24 cellular contexts compared by ENCODE assay signal in the genomic region with DNA sequence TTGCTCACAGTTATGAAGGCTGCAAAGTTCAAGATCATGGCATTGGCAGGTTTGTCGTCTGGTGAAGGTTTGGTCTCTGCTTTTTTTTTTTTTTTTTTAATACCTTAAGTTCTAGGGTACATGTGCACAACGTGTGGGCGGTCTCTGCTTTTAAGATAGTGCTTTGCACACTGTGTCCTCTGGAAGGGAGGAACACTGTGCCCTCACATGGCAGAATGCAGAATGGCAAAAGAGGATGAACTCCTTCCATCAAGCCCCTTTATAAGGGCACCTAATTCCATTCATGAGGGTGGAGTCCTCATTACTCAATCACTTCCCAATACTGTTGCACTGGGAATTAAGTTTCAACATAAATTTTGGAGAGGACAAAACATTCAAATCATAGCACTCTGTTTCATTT.
A peak's percentile ranks its signal among the peaks of the same experiment; 100 is the strongest.
DNase-seq lines count a peak whose midpoint lies in the region; ATAC-seq, FAIRE-seq and TF ChIP-seq lines count a peak whose summit lies in the region.
"Had no signal": no experiment of that assay in that cellular context is flagged by ENCODE, and none has a peak within 500 bp of the region (broad histone marks: within the 10 kb centered on the region; RNA-seq: fewer than 3 reads in every experiment).

No MANE protein-coding gene starts in this region.

- H2BK5ac ChIP-seq in H9 (ENCODE audit: insufficient read length, low read length) (no peak overlapping the region), mesenchymal stem cell (ENCODE audit: low read depth, low read length, poor library complexity, severe bottlenecking) (no peak overlapping the region)

- no peak overlapping the region for H2BK12ac ChIP-seq in H9 (ENCODE audit: insufficient read length, low read depth, low read length)
- no peak overlapping the region for H2BK12ac ChIP-seq in mesenchymal stem cell (ENCODE audit: low read length in 2 of 2)

- no peak overlapping the region for H3K4me3 ChIP-seq in keratinocyte (ENCODE audit: control insufficient read depth in 2 of 3, extremely low read depth in 1 of 3, insufficient read depth in 2 of 3, low read depth in 1 of 3, low read length in 3 of 3)
- no peak overlapping the region for H3K4me3 ChIP-seq in mesenchymal stem cell (ENCODE audit: insufficient read depth in 1 of 2, low read depth in 1 of 2, low read length in 2 of 2)
- H3K4me3 ChIP-seq: dorsolateral prefrontal cortex, mucosa of descending colon, tibial nerve had no signal

- no peaks in the 10 kb centered on the region for H4K20me1 ChIP-seq in H9 (ENCODE audit: control insufficient read depth, insufficient read depth, insufficient read length)
- no peaks in the 10 kb centered on the region for H4K20me1 ChIP-seq in keratinocyte (ENCODE audit: control insufficient read depth, extremely low read depth, insufficient read depth, low read length)

- H2BK15ac ChIP-seq in H9 (ENCODE audit: low read depth, low read length) (no peak overlapping the region), mesenchymal stem cell (ENCODE audit: low read depth, poor library complexity, severe bottlenecking) (no peak overlapping the region)

- WGBS in H9 (ENCODE audit: extremely low coverage, insufficient read length, low lambda C conversion rate): no CpG with 5 or more reads among the region's 3 CpGs
- no CpG with 5 or more reads among the region's 3 CpGs for WGBS in mesenchymal stem cell

- H2AK5ac ChIP-seq in H9 (ENCODE audit: insufficient read length, low read length) (no peak overlapping the region), mesenchymal stem cell (ENCODE audit: low read length, severe bottlenecking) (no peak overlapping the region)

- TF ChIP-seq CTCF in H9 (conservative IDR thresholded peaks at IDR 0.05) (peak; percentile 39; the same call in 2 of the 3 replicates), keratinocyte (optimal IDR thresholded peaks at IDR 0.05 in 1 of 3, IDR thresholded peaks at IDR 0.05 in 1 of 3, conservative IDR thresholded peaks at IDR 0.05 in 1 of 3; ENCODE audit: extremely low read depth in 1 of 3, insufficient read depth in 2 of 3, low read length in 3 of 3) (peak in 2 of 3 experiments; percentile 13 to 21)

- H3K4ac ChIP-seq in H9 (ENCODE audit: low read depth, low read length) (no peak overlapping the region), mesenchymal stem cell (ENCODE audit: low read depth in 1 of 2, low read length in 2 of 2) (no peak overlapping the region)

- no peak overlapping the region for H3K18ac ChIP-seq in H9 (ENCODE audit: insufficient read length, low read depth, low read length)
- H3K18ac ChIP-seq in mesenchymal stem cell (ENCODE audit: low read depth in 1 of 2, low read length in 2 of 2): no peak overlapping the region

- H3K4me1 Mint-ChIP-seq in H9: no peaks in the 10 kb centered on the region
- H3K4me1 Mint-ChIP-seq: activated naive CD8-positive, alpha-beta T cell treated with anti-CD3 and anti-CD28 coated beads, Interleukin-2, amount 10 ng/mL, durations not matched to agents 7 days and 5 days; CD4-positive, alpha-beta memory T cell; stimulated activated effector memory CD8-positive, alpha-beta T cell treated with anti-CD3 and anti-CD28 coated beads, Interleukin-12 subunit alpha, Interleukin-12 subunit beta, amount 100 ng/mL, for 72 hours had no signal

- H3K79me2 ChIP-seq in H9 (ENCODE audit: insufficient read depth, low read length): no peaks in the 10 kb centered on the region
- H3K79me2 ChIP-seq in keratinocyte (ENCODE audit: control insufficient read depth, insufficient read depth, low read length): no peaks in the 10 kb centered on the region

- H4K8ac ChIP-seq in H9 (replicated peaks; ENCODE audit: insufficient read length, low read depth, low read length): no peak overlapping the region
- H4K8ac ChIP-seq in mesenchymal stem cell (ENCODE audit: low read length): no peak overlapping the region

- no peak for FAIRE-seq in keratinocyte (lab: Jason Lieb, UNC)

- no peaks in the 10 kb centered on the region for H3K27me3 ChIP-seq in H9 (ENCODE audit: insufficient read depth, low read length)
- no peaks in the 10 kb centered on the region for H3K27me3 ChIP-seq in keratinocyte (ENCODE audit: control insufficient read depth, extremely low read depth, insufficient read depth, low read length)
- no peaks in the 10 kb centered on the region for H3K27me3 ChIP-seq in mesenchymal stem cell (ENCODE audit: control insufficient read depth in 1 of 2, insufficient read depth in 1 of 2, low read length in 2 of 2)
- H3K27me3 ChIP-seq: tibial nerve had no signal

- no peak overlapping the region for H4K91ac ChIP-seq in H9 (ENCODE audit: insufficient read length, low read depth, low read length)
- no peak overlapping the region for H4K91ac ChIP-seq in mesenchymal stem cell (ENCODE audit: low read length)

- H3K27ac ChIP-seq in H9 (ENCODE audit: insufficient read length, low read depth, low read length) (no peak overlapping the region), keratinocyte (ENCODE audit: control insufficient read depth, insufficient read depth, low read length) (no peak overlapping the region), mesenchymal stem cell (ENCODE audit: low read length, poor library complexity, severe bottlenecking) (no peak overlapping the region)
- H3K27ac ChIP-seq: dorsolateral prefrontal cortex, tibial nerve had no signal

- H2BK120ac ChIP-seq in H9 (ENCODE audit: low read depth, low read length, poor library complexity, severe bottlenecking) (no peak overlapping the region), mesenchymal stem cell (ENCODE audit: low read depth, low read length) (no peak overlapping the region)

- H3K9me3 Mint-ChIP-seq in H9: peaks cover 50% of the 10 kb centered on the region in 2 experiments
- H3K9me3 Mint-ChIP-seq: activated naive CD8-positive, alpha-beta T cell treated with anti-CD3 and anti-CD28 coated beads, Interleukin-2, amount 10 ng/mL, durations not matched to agents 7 days and 5 days; CD4-positive, alpha-beta memory T cell; stimulated activated effector memory CD8-positive, alpha-beta T cell treated with anti-CD3 and anti-CD28 coated beads, Interleukin-12 subunit alpha, Interleukin-12 subunit beta, amount 100 ng/mL, for 72 hours; T-helper 1 cell treated with Interleukin-12 subunit alpha and Interleukin-12 subunit beta and Interleukin-4 antibody, amounts not matched to agents 30 μg/mL and 1 μg/mL, for 36 hours had no signal

- dilution Hi-C loops in keratinocyte (cut with MboI; ENCODE audit: extremely low pct_ligation_motif_present, low sequenced_read_pairs): no loop called here

- H3K27me3 Mint-ChIP-seq in H9 (ENCODE audit: low read depth): no peaks in the 10 kb centered on the region
- H3K27me3 Mint-ChIP-seq: activated naive CD8-positive, alpha-beta T cell treated with anti-CD3 and anti-CD28 coated beads, Interleukin-2, amount 10 ng/mL, durations not matched to agents 7 days and 5 days had no signal

- ATAC-seq in GM21447 (IDR thresholded peaks at IDR 0.05; ENCODE audit: unreplicated experiment): no peak
- ATAC-seq: esophagus mucosa; mucosa of descending colon; stimulated activated effector memory CD8-positive, alpha-beta T cell treated with anti-CD3 and anti-CD28 coated beads, Interleukin-12 subunit alpha, Interleukin-12 subunit beta, amount 100 ng/mL, for 72 hours had no signal

- no peaks in the 10 kb centered on the region for H3K9me3 ChIP-seq in H9 (ENCODE audit: control insufficient read depth, low read depth, low read length)
- no peaks in the 10 kb centered on the region for H3K9me3 ChIP-seq in keratinocyte (ENCODE audit: control insufficient read depth, low read depth, low read length)
- no peaks in the 10 kb centered on the region for H3K9me3 ChIP-seq in mesenchymal stem cell (ENCODE audit: control insufficient read depth, low read length)
- H3K9me3 ChIP-seq: mucosa of descending colon, tibial nerve had no signal

- no peaks in the 10 kb centered on the region for H3K9me1 ChIP-seq in keratinocyte (ENCODE audit: control insufficient read depth, extremely low read depth, insufficient read depth, low read length)

- H3K56ac ChIP-seq in H9 (ENCODE audit: insufficient read length, low read depth, low read length): no peak overlapping the region

- H3K79me1 ChIP-seq in H9 (ENCODE audit: insufficient read depth, low read depth, low read length, poor library complexity, severe bottlenecking) (no peaks in the 10 kb centered on the region), mesenchymal stem cell (replicated peaks; ENCODE audit: low read length, poor library complexity, severe bottlenecking) (no peaks in the 10 kb centered on the region)

- no peak overlapping the region for H2BK20ac ChIP-seq in H9 (ENCODE audit: low read depth, low read length, poor library complexity, severe bottlenecking)

- no peak overlapping the region for H3K14ac ChIP-seq in H9 (ENCODE audit: insufficient read depth, low read length)
- no peak overlapping the region for H3K14ac ChIP-seq in mesenchymal stem cell (ENCODE audit: low read length in 2 of 2)

- H3K23me2 ChIP-seq in H9 (ENCODE audit: insufficient read length, low read depth, low read length, poor library complexity, severe bottlenecking): no peaks in the 10 kb centered on the region

- no peaks in the 10 kb centered on the region; a peak in 1 of 7 replicates for H3K36me3 Mint-ChIP-seq in H9 (ENCODE audit: insufficient read depth in 1 of 3, low read depth in 3 of 3)
- H3K36me3 Mint-ChIP-seq: activated naive CD8-positive, alpha-beta T cell treated with anti-CD3 and anti-CD28 coated beads, Interleukin-2, amount 10 ng/mL, durations not matched to agents 7 days and 5 days; CD4-positive, alpha-beta memory T cell; stimulated activated effector memory CD8-positive, alpha-beta T cell treated with anti-CD3 and anti-CD28 coated beads, Interleukin-12 subunit alpha, Interleukin-12 subunit beta, amount 100 ng/mL, for 72 hours had no signal

- H3K23ac ChIP-seq in H9 (ENCODE audit: insufficient read length, low read depth, low read length): no peak overlapping the region
- no peak overlapping the region for H3K23ac ChIP-seq in mesenchymal stem cell (ENCODE audit: low read length in 2 of 2)

- no peaks in the 10 kb centered on the region for H3K36me3 ChIP-seq in keratinocyte (ENCODE audit: control insufficient read depth in 2 of 2, extremely low read depth in 1 of 2, insufficient read depth in 2 of 2, low read length in 2 of 2)
- H3K36me3 ChIP-seq in mesenchymal stem cell (ENCODE audit: control insufficient read depth in 1 of 2, insufficient read depth in 2 of 2, low read depth in 1 of 2, low read length in 2 of 2): no peaks in the 10 kb centered on the region
- H3K36me3 ChIP-seq: tibial nerve had no signal

- H3K4me2 ChIP-seq in H9 (ENCODE audit: insufficient read depth, insufficient read length, low read length) (no peak overlapping the region), keratinocyte (ENCODE audit: control insufficient read depth, extremely low read depth, insufficient read depth, low read depth, low read length) (no peak overlapping the region), mesenchymal stem cell (ENCODE audit: low read length, poor library complexity, severe bottlenecking) (no peak overlapping the region)

- in situ Hi-C loops in SK-MEL-5 (cut with HindIII; ENCODE audit: low pct_unique_long_range_greater_than_20kb, low sequenced_read_pairs): no loop called here

- no peak overlapping the region for H3K27ac Mint-ChIP-seq in H9
- H3K27ac Mint-ChIP-seq: activated naive CD8-positive, alpha-beta T cell treated with anti-CD3 and anti-CD28 coated beads, Interleukin-2, amount 10 ng/mL, durations not matched to agents 7 days and 5 days; CD4-positive, alpha-beta memory T cell; stimulated activated effector memory CD8-positive, alpha-beta T cell treated with anti-CD3 and anti-CD28 coated beads, Interleukin-12 subunit alpha, Interleukin-12 subunit beta, amount 100 ng/mL, for 72 hours; T-helper 1 cell treated with Interleukin-12 subunit alpha and Interleukin-12 subunit beta and Interleukin-4 antibody, amounts not matched to agents 30 μg/mL and 1 μg/mL, for 36 hours had no signal

- no peak overlapping the region for H3K4me3 Mint-ChIP-seq in H9
- H3K4me3 Mint-ChIP-seq: activated naive CD8-positive, alpha-beta T cell treated with anti-CD3 and anti-CD28 coated beads, Interleukin-2, amount 10 ng/mL, durations not matched to agents 7 days and 5 days; CD4-positive, alpha-beta memory T cell; stimulated activated effector memory CD8-positive, alpha-beta T cell treated with anti-CD3 and anti-CD28 coated beads, Interleukin-12 subunit alpha, Interleukin-12 subunit beta, amount 100 ng/mL, for 72 hours; T-helper 1 cell treated with Interleukin-12 subunit alpha and Interleukin-12 subunit beta and Interleukin-4 antibody, amounts not matched to agents 30 μg/mL and 1 μg/mL, for 36 hours had no signal

- H2AFZ ChIP-seq in H9 (ENCODE audit: low read length): no peak overlapping the region
- no peak overlapping the region for H2AFZ ChIP-seq in keratinocyte (ENCODE audit: control insufficient read depth, low read length)
- no peak overlapping the region for H2AFZ ChIP-seq in mesenchymal stem cell (ENCODE audit: low read depth, low read length)

- H3T11ph ChIP-seq in H9 (ENCODE audit: low read length): no peak overlapping the region

- H3K9ac ChIP-seq in H9 (ENCODE audit: extremely low read depth, insufficient read length, low read length) (no peak overlapping the region), keratinocyte (ENCODE audit: control insufficient read depth, extremely low read depth, insufficient read depth, low read length) (no peak overlapping the region), mesenchymal stem cell (ENCODE audit: low read length) (no peak overlapping the region)

- no peak overlapping the region for H4K5ac ChIP-seq in H9 (ENCODE audit: insufficient read length, low read depth, low read length)

- no peaks in the 10 kb centered on the region for H3K4me1 ChIP-seq in H9 (ENCODE audit: insufficient read depth, low read length)
- H3K4me1 ChIP-seq in keratinocyte (ENCODE audit: control insufficient read depth, extremely low read depth, insufficient read depth, low read length): no peaks in the 10 kb centered on the region
- H3K4me1 ChIP-seq in mesenchymal stem cell (ENCODE audit: control insufficient read depth, insufficient read depth, low read depth, low read length): no peaks in the 10 kb centered on the region
- H3K4me1 ChIP-seq: tibial nerve had no signal

- DNase-seq in NCI-H524 (lab: John Stamatoyannopoulos, UW): peak; percentile 1 to 60
- DNase-seq in NCI-H524 treated with DMSO at 0.1 percent for 48 hours (lab: John Stamatoyannopoulos, UW): no peak
- no peak for DNase-seq in H9
- DNase-seq in SK-MEL-5 (ENCODE audit: low read depth, low spot score): peak; percentile 44
- DNase-seq in keratinocyte (ENCODE audit: low read depth, low spot score): no peak
- no peak for DNase-seq in mesenchymal stem cell
- no peak for DNase-seq in midbrain (lab: John Stamatoyannopoulos, UW)
- DNase-seq: ACHN; activated naive CD8-positive, alpha-beta T cell treated with anti-CD3 and anti-CD28 coated beads, Interleukin-2, amount 10 ng/mL, durations not matched to agents 7 days and 5 days; CD4-positive, alpha-beta memory T cell; DMS79 treated with DMSO at 0.1 percent for 48 hours; dorsolateral prefrontal cortex; H7; KG1; mucosa of descending colon; NCI-H1105; NCI-H2171 treated with DMSO at 0.1 percent for 48 hours; Right ventricle myocardium superior; stimulated activated CD4-positive, alpha-beta T cell treated with anti-CD3 and anti-CD28 coated beads, Interleukin-15, amount 100 ng/mL, for 24 hours had no signal

Comparison
In these comparisons a context has a peak if more than half of its experiments do, and no peak if none do; other contexts are left out.
1. DNase-seq: peak in NCI-H524 (2 of 2) and SK-MEL-5 (single experiment); none in NCI-H524 treated with DMSO at 0.1 percent for 48 hours (single experiment), H9 (single experiment), keratinocyte (single experiment), mesenchymal stem cell (single experiment) and midbrain (single experiment).